Comparison of ENCODE assay signal across 17 cellular contexts in genomic region chr20:17334866-17335412, GRCh38.
A peak's percentile ranks its signal among the peaks of the same experiment; 100 is the strongest.
DNase-seq lines count a peak whose midpoint lies in the region; ATAC-seq and TF ChIP-seq lines count a peak whose summit lies in the region.
"Had no signal": no experiment of that assay in that cellular context is flagged by ENCODE, and none has a peak within 500 bp of the region (broad histone marks: within the 10 kb centered on the region; RNA-seq: fewer than 3 reads in every experiment).

No MANE protein-coding gene starts in this region.

- H4K20me1 ChIP-seq in osteoblast (ENCODE audit: insufficient read depth, low read length) = no peaks in the 10 kb centered on the region
- H4K20me1 ChIP-seq: BLaER1 treated with 17β-estradiol and CSF1 and Interleukin-3, amounts not matched to agents 10 nM and 100 nM had no signal

- ATAC-seq in HG03045 (IDR thresholded peaks at IDR 0.05; ENCODE audit: unreplicated experiment) = no peak
- ATAC-seq: HCT116 had no signal

- no peak overlapping the region for H3K27ac ChIP-seq in osteoblast (ENCODE audit: low read depth, low read length)
- H3K27ac ChIP-seq: BLaER1 treated with 17β-estradiol and CSF1 and Interleukin-3, amounts not matched to agents 10 nM and 100 nM; GM23248 had no signal

- no peak overlapping the region for H3K4me3 ChIP-seq in osteoblast (ENCODE audit: insufficient read depth, low read length)
- H3K4me3 ChIP-seq: BLaER1 treated with 17β-estradiol and CSF1 and Interleukin-3, amounts not matched to agents 10 nM and 100 nM; GM23248 had no signal

- no peak overlapping the region for H2AFZ ChIP-seq in osteoblast (ENCODE audit: low read length)
- H2AFZ ChIP-seq: GM23248 had no signal

- H3K36me3 ChIP-seq in osteoblast (ENCODE audit: insufficient read depth, low read length) = no peaks in the 10 kb centered on the region
- H3K36me3 ChIP-seq: BE2C; BLaER1 treated with 17β-estradiol and CSF1 and Interleukin-3, amounts not matched to agents 10 nM and 100 nM had no signal

- no peaks in the 10 kb centered on the region for H3K27me3 ChIP-seq in osteoblast (ENCODE audit: insufficient read depth, low read length)
- H3K27me3 ChIP-seq: BLaER1 treated with 17β-estradiol and CSF1 and Interleukin-3, amounts not matched to agents 10 nM and 100 nM had no signal

- no peaks in the 10 kb centered on the region for H3K79me2 ChIP-seq in osteoblast (ENCODE audit: insufficient read depth, low read length)

- peak overlapping the region; percentile 31 for H3K4me2 ChIP-seq in osteoblast (ENCODE audit: insufficient read depth, low read length)
- H3K4me2 ChIP-seq: BLaER1 treated with 17β-estradiol and CSF1 and Interleukin-3, amounts not matched to agents 10 nM and 100 nM had no signal

- H3K4me1 ChIP-seq in osteoblast (ENCODE audit: insufficient read depth, low read length) = no peaks in the 10 kb centered on the region
- H3K4me1 ChIP-seq: BE2C; BLaER1 treated with 17β-estradiol and CSF1 and Interleukin-3, amounts not matched to agents 10 nM and 100 nM had no signal

- no peaks in the 10 kb centered on the region for H3K9me3 ChIP-seq in osteoblast (ENCODE audit: low read depth, low read length)
- H3K9me3 ChIP-seq: BE2C; BLaER1 treated with 17β-estradiol and CSF1 and Interleukin-3, amounts not matched to agents 10 nM and 100 nM had no signal

- DNase-seq in Daoy (ENCODE audit: low read depth) (peak; percentile 33), RPMI7951 (ENCODE audit: low read depth) (peak; percentile 9), osteoblast (ENCODE audit: insufficient read length, low spot score, missing footprints) (no peak), SK-N-DZ (ENCODE audit: low spot score) (no peak), retina (no peak)
- DNase-seq in activated CD4-positive, alpha-beta T cell treated with anti-CD3 and anti-CD28 coated beads, Interleukin-2, amount 50 U/mL, for 1 hour = no peak
- DNase-seq: AML-193; BE2C; CD4-positive, alpha-beta T cell; CD8-positive, alpha-beta memory T cell; DMS 273 treated with DMSO at 0.1 percent for 48 hours; DMS79; GM23248; H9 had no signal

- TF ChIP-seq CTCF in osteoblast (IDR thresholded peaks at IDR 0.05; ENCODE audit: extremely low read depth, low read depth, low read length) = no peak

Comparison
In these comparisons a context has a peak if more than half of its experiments do, and no peak if none do; other contexts are left out.
1. DNase-seq: peak in Daoy (single experiment) and RPMI7951 (single experiment); none in osteoblast (single experiment), SK-N-DZ (single experiment), retina (single experiment) and activated CD4-positive, alpha-beta T cell treated with anti-CD3 and anti-CD28 coated beads, Interleukin-2, amount 50 U/mL, for 1 hour (single experiment).